Comparison of ENCODE assay signal across 25 cellular contexts in genomic region chr19:8368136-8368535, GRCh38. TPM values are rescaled to one million over a fixed set of nuclear protein-coding genes. Genes with fewer than 3 reads are reported as not detected.
DNase-seq lines count a peak whose midpoint lies in the region; ATAC-seq, FAIRE-seq and TF ChIP-seq lines count a peak whose summit lies in the region.
"Had no signal": no experiment of that assay in that cellular context is flagged by ENCODE, and none has a peak within 500 bp of the region (broad histone marks: within the 10 kb centered on the region; RNA-seq: fewer than 3 reads in every experiment).

No MANE protein-coding gene starts in this region.

- H3K4me2 ChIP-seq in GM23248 (ENCODE audit: unreplicated experiment) (peak overlapping the region; percentile 66), endothelial cell of umbilical vein (ENCODE audit: insufficient read depth, low read length) (no peak overlapping the region)

- intact Hi-C loops in endothelial cell of umbilical vein (cut with micrococcal nuclease), result no loop called here
- intact Hi-C loops in psoas muscle (cut with DNase I), result loop anchor here in 1 of 2 donors (2.0 kb wide), 1 partner anchor 21 kb away; no protein-coding TSS in a partner anchor

- TF ChIP-seq POLR2A in endothelial cell of umbilical vein (IDR thresholded peaks at IDR 0.05; ENCODE audit: low read depth, low read length), result no peak

- H3K36me3 ChIP-seq in GM23248 (ENCODE audit: low read depth), result no peaks in the 10 kb centered on the region
- no peaks in the 10 kb centered on the region for H3K36me3 ChIP-seq in SJCRH30
- H3K36me3 ChIP-seq in endothelial cell of umbilical vein (ENCODE audit: control insufficient read depth in 2 of 2, extremely low read depth in 1 of 2, insufficient read depth in 2 of 2, low read length in 2 of 2), result peaks cover 0 to 3% of the 10 kb centered on the region in 2 experiments
- H3K36me3 ChIP-seq in psoas muscle (ENCODE audit: insufficient read depth in 1 of 2, low read depth in 1 of 2), result peaks cover 7 to 57% of the 10 kb centered on the region in 2 donors

- H3K9ac ChIP-seq in GM23248 (no peak overlapping the region), endothelial cell of umbilical vein (replicated peaks; ENCODE audit: extremely low read depth, insufficient read depth, low read length) (no peak overlapping the region)

- H3K4me3 ChIP-seq in GM23248 (no peak overlapping the region), SJCRH30 (no peak overlapping the region), endothelial cell of umbilical vein (replicated peaks in 1 of 3; ENCODE audit: insufficient read depth in 1 of 3, low read depth in 1 of 3, low read length in 3 of 3) (no peak overlapping the region), psoas muscle (peak overlapping the region; percentile 84)

- BruUV-seq in endothelial cell of umbilical vein (replicated peaks; lab: Mats Ljungman, UMichigan), result no TSS peak

- peaks cover 7% of the 10 kb centered on the region; the same call in 1 of the 2 replicates for H3K79me2 ChIP-seq in GM23248 (ENCODE audit: insufficient read depth)
- no peaks in the 10 kb centered on the region for H3K79me2 ChIP-seq in endothelial cell of umbilical vein (ENCODE audit: control insufficient read depth, insufficient read depth, low read length)

- POLR2A ChIA-PET in endothelial cell of umbilical vein (lab: Charles Lee), result interaction anchor here (0.9 to 1.6 kb wide), 2 partner anchors 13 to 23 kb away, joined by 4 read pairs; no protein-coding TSS in a partner anchor
- POLR2A ChIA-PET in activated CD4-positive, alpha-beta memory T cell treated with anti-CD3 and anti-CD28 coated beads, Interleukin-2, amount 10 ng/mL, durations not matched to agents 7 days and 5 days (lab: Charles Lee), result no interaction called here

- H4K20me1 ChIP-seq in GM23248 (ENCODE audit: insufficient read depth), result no peaks in the 10 kb centered on the region
- no peaks in the 10 kb centered on the region for H4K20me1 ChIP-seq in endothelial cell of umbilical vein (replicated peaks; ENCODE audit: control insufficient read depth, extremely low read depth, insufficient read depth, low read length)

- H3K27ac Mint-ChIP-seq in activated CD4-positive, alpha-beta memory T cell treated with anti-CD3 and anti-CD28 coated beads, Interleukin-2, amount 10 ng/mL, durations not matched to agents 7 days and 5 days, result no peak overlapping the region
- H3K27ac Mint-ChIP-seq: CD4-positive, CD25-positive, alpha-beta regulatory T cell had no signal

- no peak for ATAC-seq in psoas muscle

- DNase-seq in GM23248 (no peak), SJCRH30 (no peak), endothelial cell of umbilical vein (ENCODE audit: low read depth, low spot score) (no peak), psoas muscle (peak in 1 of 2 donors; percentile 52), dermis blood vessel endothelial cell (no peak), NOMO-1 (lab: John Stamatoyannopoulos, UW; ENCODE audit: unreplicated experiment in 2 of 2) (no peak), NCI-H226 (no peak)
- DNase-seq in activated CD4-positive, alpha-beta memory T cell treated with anti-CD3 and anti-CD28 coated beads, Interleukin-2, amount 10 ng/mL, durations not matched to agents 7 days and 5 days, result no peak
- DNase-seq: activated CD4-positive, alpha-beta T cell treated with anti-CD3 and anti-CD28 coated beads, Interleukin-2, amount 50 U/mL, for 4 hours; CD4-positive, CD25-positive, alpha-beta regulatory T cell; effector CD4-positive, alpha-beta T cell; EL; foreskin melanocyte; NCI-H1092 treated with DMSO at 0.1 percent for 48 hours; NCI-H1930; NCI-H774; occipital lobe; SHP77; T-helper 1 cell had no signal

- peak; percentile 47 for FAIRE-seq in endothelial cell of umbilical vein (lab: Jason Lieb, UNC)
- FAIRE-seq: GM19239, islet of Langerhans, urothelium cell line had no signal

- H3K27ac ChIP-seq in GM23248 (no peak overlapping the region), SJCRH30 (peak overlapping the region; percentile 95; the same call in 1 of the 2 replicates), endothelial cell of umbilical vein (ENCODE audit: insufficient read depth, low read depth, low read length) (no peak overlapping the region), psoas muscle (peak overlapping the region; percentile 88)
- H3K27ac ChIP-seq: VCaP had no signal

- no peaks in the 10 kb centered on the region for H3K9me1 ChIP-seq in endothelial cell of umbilical vein (replicated peaks; ENCODE audit: control insufficient read depth, extremely low read depth, insufficient read depth, low read length)

- H3K27me3 Mint-ChIP-seq in activated CD4-positive, alpha-beta memory T cell treated with anti-CD3 and anti-CD28 coated beads, Interleukin-2, amount 10 ng/mL, durations not matched to agents 7 days and 5 days, result peaks cover 36% of the 10 kb centered on the region

- WGBS in GM23248 (ENCODE audit: low coverage in 1 of 2, low lambda C conversion rate in 2 of 2, missing lambda C conversion rate in 2 of 2), 2 experiments, result 95 to 98% methylated on average over 8 of the region's 8 CpGs
- WGBS in psoas muscle, 3 donors, result 87 to 91% (median 88%) methylated on average over 8 of the region's 8 CpGs

- H3K9me3 Mint-ChIP-seq in activated CD4-positive, alpha-beta memory T cell treated with anti-CD3 and anti-CD28 coated beads, Interleukin-2, amount 10 ng/mL, durations not matched to agents 7 days and 5 days, result no peaks in the 10 kb centered on the region
- H3K9me3 Mint-ChIP-seq: central memory CD8-positive, alpha-beta T cell had no signal

- H3K4me1 ChIP-seq in GM23248 (ENCODE audit: insufficient read depth) (peaks cover 18% of the 10 kb centered on the region), SJCRH30 (peaks cover 30% of the 10 kb centered on the region), endothelial cell of umbilical vein (ENCODE audit: control insufficient read depth, extremely low read depth, insufficient read depth, low read length) (peaks cover 21% of the 10 kb centered on the region), psoas muscle (peaks cover 41% of the 10 kb centered on the region)

- H3K9me3 ChIP-seq in GM23248 (ENCODE audit: low read depth) (no peaks in the 10 kb centered on the region), SJCRH30 (replicated peaks) (no peaks in the 10 kb centered on the region), endothelial cell of umbilical vein (replicated peaks; ENCODE audit: control insufficient read depth, insufficient read depth, low read length) (no peaks in the 10 kb centered on the region), psoas muscle (no peaks in the 10 kb centered on the region)

- H3K36me3 Mint-ChIP-seq in activated CD4-positive, alpha-beta memory T cell treated with anti-CD3 and anti-CD28 coated beads, Interleukin-2, amount 10 ng/mL, durations not matched to agents 7 days and 5 days (ENCODE audit: low read depth), result no peaks in the 10 kb centered on the region
- H3K36me3 Mint-ChIP-seq: CD4-positive, CD25-positive, alpha-beta regulatory T cell had no signal

- H3K27me3 ChIP-seq in GM23248 (replicated peaks; ENCODE audit: insufficient read depth) (no peaks in the 10 kb centered on the region), SJCRH30 (no peaks in the 10 kb centered on the region), endothelial cell of umbilical vein (ENCODE audit: control insufficient read depth in 2 of 2, insufficient read depth in 2 of 2, low read length in 2 of 2) (no peaks in the 10 kb centered on the region), psoas muscle (ENCODE audit: insufficient read depth in 3 of 3, low read length in 2 of 3) (no peaks in the 10 kb centered on the region)

- H2AFZ ChIP-seq in GM23248 (no peak overlapping the region), endothelial cell of umbilical vein (ENCODE audit: low read depth, low read length) (no peak overlapping the region)

- TF ChIP-seq CTCF in endothelial cell of umbilical vein (IDR thresholded peaks at IDR 0.05; ENCODE audit: extremely low read depth in 1 of 2, insufficient read depth in 1 of 2, low read depth in 1 of 2, low read length in 2 of 2), result no peak
- no peak for TF ChIP-seq CTCF in psoas muscle (IDR thresholded peaks at IDR 0.05)

- H3F3A ChIP-seq in GM23248 (ENCODE audit: insufficient read depth), result peaks cover 32% of the 10 kb centered on the region

- CTCF ChIA-PET in endothelial cell of umbilical vein (lab: Charles Lee), result interaction anchor here (0.9 to 2.1 kb wide), 6 partner anchors 9 to 84 kb away, joined by 3 to 30 read pairs (median 6); partner anchors contain the start of gene MARCHF2
- CTCF ChIA-PET in activated CD4-positive, alpha-beta memory T cell treated with anti-CD3 and anti-CD28 coated beads, Interleukin-2, amount 10 ng/mL, durations not matched to agents 7 days and 5 days (lab: Charles Lee), result interaction anchor here (0.9 kb wide), 1 partner anchor 14 kb away, joined by 3 read pairs; no protein-coding TSS in a partner anchor

- peaks cover 7% of the 10 kb centered on the region for H3K4me1 Mint-ChIP-seq in activated CD4-positive, alpha-beta memory T cell treated with anti-CD3 and anti-CD28 coated beads, Interleukin-2, amount 10 ng/mL, durations not matched to agents 7 days and 5 days

- in situ Hi-C loops in GM23248 (cut with MboI), result no loop called here

- no peak overlapping the region for H3K4me3 Mint-ChIP-seq in activated CD4-positive, alpha-beta memory T cell treated with anti-CD3 and anti-CD28 coated beads, Interleukin-2, amount 10 ng/mL, durations not matched to agents 7 days and 5 days
- H3K4me3 Mint-ChIP-seq: CD4-positive, CD25-positive, alpha-beta regulatory T cell; central memory CD8-positive, alpha-beta T cell had no signal

- no peaks in the 10 kb centered on the region for H3K9me2 ChIP-seq in GM23248 (ENCODE audit: insufficient read depth)

- dilution Hi-C loops in endothelial cell of umbilical vein (cut with MboI; ENCODE audit: extremely low pct_ligation_motif_present, low sequenced_read_pairs), result no loop called here

RNA-seq across cellular contexts. Expression of gene ANGPTL4, which starts 4.2 kb away (rescaled TPM):
- 11.4 and 13.1 TPM in 2 replicates for total RNA-seq in GM23248 (2014; rRNA removed; shearing (Covaris generic))
- polyA plus RNA-seq in GM23248 (2016; fragmentation: Nextera tagmentation; extraction: Ambion mirVana) (37.9 and 39.9 TPM in 2 replicates), endothelial cell of umbilical vein (14.1 and 18.5 TPM in 2 replicates), psoas muscle (100 to 1,000 TPM in 1 of 3 donors, 10 to 100 TPM in 2; 17.2 to 235 (median 19.1) TPM)
- total RNA-seq in SJCRH30 (2014; rRNA removed; shearing (Covaris generic)), result 0.10 and 0.59 TPM in 2 replicates
- total RNA-seq in endothelial cell of umbilical vein (3.9 and 4.6 TPM in 2 replicates), psoas muscle (100 to 1,000 TPM in 1 of 4 donors, 10 to 100 TPM in 3; 10.7 to 118 (median 44.7) TPM), dermis blood vessel endothelial cell (4.3 and 8.7 TPM in 2 replicates)
- 11.1 and 13.6 TPM in 2 replicates for polyA plus RNA-seq in endothelial cell of umbilical vein (2011; cell fraction: cytosol; rRNA removed)
- polyA plus RNA-seq in endothelial cell of umbilical vein (2011; cell fraction: nucleus; rRNA removed), result 21.6 and 23.6 TPM in 2 replicates
- polyA plus RNA-seq in endothelial cell of umbilical vein (2012), result 18.8 and 26.4 TPM in 2 replicates
- 2.5 and 5.9 TPM in 2 replicates for polyA minus RNA-seq in endothelial cell of umbilical vein
- 0.72 TPM for polyA minus RNA-seq in endothelial cell of umbilical vein (2011; cell fraction: cytosol; rRNA and poly(A)+ RNA removed)
- 4.3 and 11.4 TPM in 2 replicates for polyA minus RNA-seq in endothelial cell of umbilical vein (2011; cell fraction: nucleus; rRNA and poly(A)+ RNA removed)
- 1 to 10 TPM; 1.2 to 1.4 TPM for total RNA-seq in activated CD4-positive, alpha-beta memory T cell treated with anti-CD3 and anti-CD28 coated beads, Interleukin-2, amount 10 ng/mL, durations not matched to agents 7 days and 5 days
- total RNA-seq: CD4-positive, CD25-positive, alpha-beta regulatory T cell; OCI-LY7 had no signal
- polyA plus RNA-seq: CD4-positive, CD25-positive, alpha-beta regulatory T cell had no signal

RNA-seq across cellular contexts. Expression of gene RAB11B, which starts 22.0 kb away (rescaled TPM):
- 10.4 and 13.3 TPM in 2 replicates for total RNA-seq in GM23248 (2014; rRNA removed; shearing (Covaris generic))
- polyA plus RNA-seq in GM23248 (2016; fragmentation: Nextera tagmentation; extraction: Ambion mirVana) (84.9 and 85.9 TPM in 2 replicates), endothelial cell of umbilical vein (74.1 and 80.0 TPM in 2 replicates), psoas muscle (10 to 100 TPM; 43.9 to 59.9 (median 56.9) TPM)
- 15.9 and 17.7 TPM in 2 replicates for total RNA-seq in SJCRH30 (2014; rRNA removed; shearing (Covaris generic))
- total RNA-seq in endothelial cell of umbilical vein (92.2 and 99.8 TPM in 2 replicates), psoas muscle (100 to 1,000 TPM in 1 of 4 donors, 10 to 100 TPM in 3; 77.1 to 130 (median 82.2) TPM), dermis blood vessel endothelial cell (34.5 and 124 TPM in 2 replicates)
- 54.1 and 72.1 TPM in 2 replicates for polyA plus RNA-seq in endothelial cell of umbilical vein (2011; cell fraction: cytosol; rRNA removed)
- 130 and 131 TPM in 2 replicates for polyA plus RNA-seq in endothelial cell of umbilical vein (2011; cell fraction: nucleus; rRNA removed)
- polyA plus RNA-seq in endothelial cell of umbilical vein (2012), result 82.6 and 111 TPM in 2 replicates
- 58.4 and 64.1 TPM in 2 replicates for polyA minus RNA-seq in endothelial cell of umbilical vein
- 32.6 TPM for polyA minus RNA-seq in endothelial cell of umbilical vein (2011; cell fraction: cytosol; rRNA and poly(A)+ RNA removed)
- polyA minus RNA-seq in endothelial cell of umbilical vein (2011; cell fraction: nucleus; rRNA and poly(A)+ RNA removed), result 45.5 and 73.0 TPM in 2 replicates
- 10 to 100 TPM; 90.9 to 93.7 TPM for total RNA-seq in activated CD4-positive, alpha-beta memory T cell treated with anti-CD3 and anti-CD28 coated beads, Interleukin-2, amount 10 ng/mL, durations not matched to agents 7 days and 5 days

RNA-seq across cellular contexts. Expression of gene KANK3, which starts 25.1 kb away (rescaled TPM):
- total RNA-seq in GM23248 (2014; rRNA removed; shearing (Covaris generic)), result 0.11 and 0.63 TPM in 2 replicates
- polyA plus RNA-seq in GM23248 (2016; fragmentation: Nextera tagmentation; extraction: Ambion mirVana) (not detected in 2 replicates), endothelial cell of umbilical vein (22.1 and 25.0 TPM in 2 replicates), psoas muscle (1 to 10 TPM; 5.1 to 9.4 (median 7.7) TPM)
- 0.04 TPM in 1 of 2 replicates, not detected in the other for total RNA-seq in SJCRH30 (2014; rRNA removed; shearing (Covaris generic))
- total RNA-seq in endothelial cell of umbilical vein (26.3 and 30.0 TPM in 2 replicates), psoas muscle (10 to 100 TPM in 2 of 4 donors, 1 to 10 TPM in 2; 7.1 to 14.2 (median 9.7) TPM), dermis blood vessel endothelial cell (156 and 179 TPM in 2 replicates)
- polyA plus RNA-seq in endothelial cell of umbilical vein (2011; cell fraction: cytosol; rRNA removed), result 10.9 and 14.4 TPM in 2 replicates
- 47.3 and 47.4 TPM in 2 replicates for polyA plus RNA-seq in endothelial cell of umbilical vein (2011; cell fraction: nucleus; rRNA removed)
- polyA plus RNA-seq in endothelial cell of umbilical vein (2012), result 6.1 and 11.4 TPM in 2 replicates
- polyA minus RNA-seq in endothelial cell of umbilical vein, result 8.3 and 8.7 TPM in 2 replicates
- not detected for polyA minus RNA-seq in endothelial cell of umbilical vein (2011; cell fraction: cytosol; rRNA and poly(A)+ RNA removed)
- polyA minus RNA-seq in endothelial cell of umbilical vein (2011; cell fraction: nucleus; rRNA and poly(A)+ RNA removed), result 6.3 and 14.1 TPM in 2 replicates
- total RNA-seq in activated CD4-positive, alpha-beta memory T cell treated with anti-CD3 and anti-CD28 coated beads, Interleukin-2, amount 10 ng/mL, durations not matched to agents 7 days and 5 days, result 1 to 10 TPM; 7.4 to 8.7 TPM

RNA-seq across cellular contexts. Expression of gene MARCHF2, which starts 45.0 kb away (rescaled TPM):
- 64.2 and 87.4 TPM in 2 replicates for total RNA-seq in GM23248 (2014; rRNA removed; shearing (Covaris generic))
- 33.1 and 33.4 TPM in 2 replicates for polyA plus RNA-seq in GM23248 (2016; fragmentation: Nextera tagmentation; extraction: Ambion mirVana)
- 0.55 and 2.8 TPM in 2 replicates for total RNA-seq in SJCRH30 (2014; rRNA removed; shearing (Covaris generic))
- 40.1 and 43.5 TPM in 2 replicates for total RNA-seq in endothelial cell of umbilical vein
- 91.9 and 130 TPM in 2 replicates for polyA plus RNA-seq in endothelial cell of umbilical vein
- polyA plus RNA-seq in endothelial cell of umbilical vein (2011; cell fraction: cytosol; rRNA removed), result 44.4 and 67.0 TPM in 2 replicates
- polyA plus RNA-seq in endothelial cell of umbilical vein (2011; cell fraction: nucleus; rRNA removed), result 35.4 and 40.1 TPM in 2 replicates
- 44.0 and 76.6 TPM in 2 replicates for polyA plus RNA-seq in endothelial cell of umbilical vein (2012)
- 23.7 and 29.0 TPM in 2 replicates for polyA minus RNA-seq in endothelial cell of umbilical vein
- polyA minus RNA-seq in endothelial cell of umbilical vein (2011; cell fraction: cytosol; rRNA and poly(A)+ RNA removed), result 5.4 TPM
- polyA minus RNA-seq in endothelial cell of umbilical vein (2011; cell fraction: nucleus; rRNA and poly(A)+ RNA removed), result 10.9 and 21.7 TPM in 2 replicates
- total RNA-seq in psoas muscle, result 10 to 100 TPM; 47.7 to 56.0 (median 52.2) TPM
- 10 to 100 TPM; 32.8 to 55.6 (median 48.9) TPM for polyA plus RNA-seq in psoas muscle
- 165 and 247 TPM in 2 replicates for total RNA-seq in dermis blood vessel endothelial cell
- 10 to 100 TPM; 20.6 to 20.8 TPM for total RNA-seq in activated CD4-positive, alpha-beta memory T cell treated with anti-CD3 and anti-CD28 coated beads, Interleukin-2, amount 10 ng/mL, durations not matched to agents 7 days and 5 days

RNA-seq across cellular contexts. Expression of gene RPS28, which starts 46.8 kb away (rescaled TPM):
- 116 and 235 TPM in 2 replicates for total RNA-seq in GM23248 (2014; rRNA removed; shearing (Covaris generic))
- 580 and 587 TPM in 2 replicates for polyA plus RNA-seq in GM23248 (2016; fragmentation: Nextera tagmentation; extraction: Ambion mirVana)
- total RNA-seq in SJCRH30 (2014; rRNA removed; shearing (Covaris generic)), result 651 and 901 TPM in 2 replicates
- 1,555 and 1,664 TPM in 2 replicates for total RNA-seq in endothelial cell of umbilical vein
- polyA plus RNA-seq in endothelial cell of umbilical vein, result 865 and 990 TPM in 2 replicates
- 799 and 842 TPM in 2 replicates for polyA plus RNA-seq in endothelial cell of umbilical vein (2011; cell fraction: cytosol; rRNA removed)
- polyA plus RNA-seq in endothelial cell of umbilical vein (2011; cell fraction: nucleus; rRNA removed), result 200 and 336 TPM in 2 replicates
- 2,106 and 2,592 TPM in 2 replicates for polyA plus RNA-seq in endothelial cell of umbilical vein (2012)
- 420 and 491 TPM in 2 replicates for polyA minus RNA-seq in endothelial cell of umbilical vein
- 322 TPM for polyA minus RNA-seq in endothelial cell of umbilical vein (2011; cell fraction: cytosol; rRNA and poly(A)+ RNA removed)
- polyA minus RNA-seq in endothelial cell of umbilical vein (2011; cell fraction: nucleus; rRNA and poly(A)+ RNA removed), result 48.7 and 96.3 TPM in 2 replicates
- total RNA-seq in psoas muscle, result 1,000 to 10,000 TPM in 2 of 4 donors, 100 to 1,000 TPM in 2; 947 to 1,442 (median 1,003) TPM
- 100 to 1,000 TPM; 431 to 717 (median 657) TPM for polyA plus RNA-seq in psoas muscle
- 278 and 408 TPM in 2 replicates for total RNA-seq in dermis blood vessel endothelial cell
- total RNA-seq in activated CD4-positive, alpha-beta memory T cell treated with anti-CD3 and anti-CD28 coated beads, Interleukin-2, amount 10 ng/mL, durations not matched to agents 7 days and 5 days, result 1,000 to 10,000 TPM; 1,605 to 1,659 TPM

Comparison
In these comparisons a context has a peak if more than half of its experiments do, and no peak if none do; other contexts are left out.
1. H3K27ac ChIP-seq: peak in SJCRH30 (single experiment) and psoas muscle (single experiment); none in GM23248 (single experiment) and endothelial cell of umbilical vein (single experiment).